ENCODE assay signal across 28 cellular contexts in the genomic region with DNA sequence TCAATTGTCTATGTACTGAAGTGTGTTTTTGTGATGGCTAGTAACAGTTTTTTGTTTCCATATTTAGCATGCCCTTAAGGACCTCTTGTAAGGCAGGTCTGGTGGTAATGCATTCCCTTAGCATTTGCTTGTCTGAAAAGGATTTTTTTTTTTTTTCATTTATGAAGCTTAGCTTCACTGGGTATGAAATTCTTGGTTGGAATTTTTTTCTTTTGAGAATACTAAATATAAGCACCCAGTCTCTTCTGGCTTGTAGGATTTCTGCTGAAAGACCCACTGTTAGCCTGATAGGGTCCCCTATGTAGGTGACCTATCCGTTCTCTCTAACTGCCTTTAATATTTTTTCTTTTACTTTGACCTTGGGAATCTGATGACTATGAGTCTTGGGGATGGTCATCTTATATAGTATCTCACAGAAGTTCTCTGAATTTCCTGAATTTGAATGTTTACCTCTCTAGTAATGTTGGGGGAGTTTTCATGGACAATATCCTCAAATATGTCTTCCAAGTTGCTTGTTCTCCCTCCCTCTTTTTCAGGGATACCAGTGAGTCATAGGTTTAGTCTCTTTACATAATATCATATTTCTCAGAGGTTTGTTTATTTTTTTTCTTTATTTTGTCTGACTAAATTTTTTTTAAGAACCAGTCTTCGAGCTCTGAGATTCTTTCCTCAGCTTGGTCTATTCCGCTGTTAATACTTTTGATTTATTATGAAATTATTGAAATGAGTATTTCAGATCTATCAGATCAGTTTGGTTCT.
"Had no signal": no experiment of that assay in that cellular context is flagged by ENCODE, and none has a peak within 500 bp of the region (broad histone marks: within the 10 kb centered on the region; RNA-seq: fewer than 3 reads in every experiment).

No MANE protein-coding gene starts in this region.

- H3K27ac ChIP-seq: colonic mucosa, esophagus muscularis mucosa, foreskin keratinocyte, gastroesophageal sphincter, heart left ventricle, hepatocyte, lower lobe of right lung, prostate gland, right atrium auricular region, thyroid gland, vagina had no signal

- H3K4me1 Mint-ChIP-seq: endodermal cell; naive thymus-derived CD8-positive, alpha-beta T cell; nephron progenitor cell; stimulated activated naive CD8-positive, alpha-beta T cell treated with anti-CD3 and anti-CD28 coated beads, Interleukin-15, amount 100 ng/mL, for 72 hours had no signal

- H3K4me1 ChIP-seq: colonic mucosa, esophagus muscularis mucosa, foreskin keratinocyte, gastroesophageal sphincter, heart left ventricle, lower lobe of right lung, prostate gland, right atrium auricular region, thyroid gland, vagina had no signal

- DNase-seq: colonic mucosa; effector CD8-positive, alpha-beta T cell; endodermal cell; foreskin keratinocyte; heart left ventricle; left colon; left ventricle myocardium superior; lower lobe of right lung; naive thymus-derived CD8-positive, alpha-beta T cell; nephron progenitor cell; nucleus accumbens; stimulated activated CD4-positive, alpha-beta T cell treated with anti-CD3 and anti-CD28 coated beads, Interleukin-12 subunit alpha, Interleukin-12 subunit beta, amount 100 ng/mL, for 4 hours; stimulated activated CD4-positive, alpha-beta T cell treated with anti-CD3 and anti-CD28 coated beads, Interleukin-1b, Interleukin-23, amount 100 ng/mL, for 48 hours; stimulated activated CD4-positive, alpha-beta T cell treated with anti-CD3 and anti-CD28 coated beads, Interleukin-4, amount 100 ng/mL, for 1 hour; stimulated activated CD8-positive, alpha-beta memory T cell treated with anti-CD3 and anti-CD28 coated beads, Interleukin-4, amount 100 ng/mL, for 48 hours; stimulated activated naive CD4-positive, alpha-beta T cell; stimulated activated naive CD8-positive, alpha-beta T cell treated with anti-CD3 and anti-CD28 coated beads, Interleukin-15, amount 100 ng/mL, for 72 hours; thyroid gland; trophoblast cell had no signal

- H3K4me3 ChIP-seq: colonic mucosa, esophagus muscularis mucosa, gastroesophageal sphincter, heart left ventricle, hepatocyte, lower lobe of right lung, prostate gland, right atrium auricular region, smooth muscle cell, thyroid gland, vagina had no signal

- H3K27ac Mint-ChIP-seq: dendritic cell treated with granulocyte-macrophage colony-stimulating factor and Interleukin-4, amounts not matched to agents 40 ng/mL and 50 ng/mL, for 4 days; endodermal cell; naive thymus-derived CD8-positive, alpha-beta T cell; stimulated activated naive CD8-positive, alpha-beta T cell treated with anti-CD3 and anti-CD28 coated beads, Interleukin-15, amount 100 ng/mL, for 72 hours had no signal

- H3K4me3 Mint-ChIP-seq: dendritic cell treated with granulocyte-macrophage colony-stimulating factor and Interleukin-4, amounts not matched to agents 40 ng/mL and 50 ng/mL, for 4 days; endodermal cell; naive thymus-derived CD8-positive, alpha-beta T cell; nephron progenitor cell; stimulated activated naive CD8-positive, alpha-beta T cell treated with anti-CD3 and anti-CD28 coated beads, Interleukin-15, amount 100 ng/mL, for 72 hours had no signal

- ATAC-seq: foreskin keratinocyte; gastroesophageal sphincter; heart left ventricle; left colon; left ventricle myocardium superior; lower lobe of right lung; naive thymus-derived CD8-positive, alpha-beta T cell; sciatic nerve; stimulated activated naive CD8-positive, alpha-beta T cell treated with anti-CD3 and anti-CD28 coated beads, Interleukin-15, amount 100 ng/mL, for 72 hours had no signal

- H3K27me3 Mint-ChIP-seq: dendritic cell treated with granulocyte-macrophage colony-stimulating factor and Interleukin-4, amounts not matched to agents 40 ng/mL and 50 ng/mL, for 4 days had no signal

- H3K36me3 ChIP-seq: colonic mucosa, esophagus muscularis mucosa, gastroesophageal sphincter, heart left ventricle, lower lobe of right lung, prostate gland, right atrium auricular region, thyroid gland, vagina had no signal

- H3K9me3 ChIP-seq: colonic mucosa, prostate gland, thyroid gland had no signal

- H3K27me3 ChIP-seq: colonic mucosa, esophagus muscularis mucosa, foreskin keratinocyte, gastroesophageal sphincter, heart left ventricle, hepatocyte, right atrium auricular region, thyroid gland, vagina had no signal
